In the genomic region with DNA sequence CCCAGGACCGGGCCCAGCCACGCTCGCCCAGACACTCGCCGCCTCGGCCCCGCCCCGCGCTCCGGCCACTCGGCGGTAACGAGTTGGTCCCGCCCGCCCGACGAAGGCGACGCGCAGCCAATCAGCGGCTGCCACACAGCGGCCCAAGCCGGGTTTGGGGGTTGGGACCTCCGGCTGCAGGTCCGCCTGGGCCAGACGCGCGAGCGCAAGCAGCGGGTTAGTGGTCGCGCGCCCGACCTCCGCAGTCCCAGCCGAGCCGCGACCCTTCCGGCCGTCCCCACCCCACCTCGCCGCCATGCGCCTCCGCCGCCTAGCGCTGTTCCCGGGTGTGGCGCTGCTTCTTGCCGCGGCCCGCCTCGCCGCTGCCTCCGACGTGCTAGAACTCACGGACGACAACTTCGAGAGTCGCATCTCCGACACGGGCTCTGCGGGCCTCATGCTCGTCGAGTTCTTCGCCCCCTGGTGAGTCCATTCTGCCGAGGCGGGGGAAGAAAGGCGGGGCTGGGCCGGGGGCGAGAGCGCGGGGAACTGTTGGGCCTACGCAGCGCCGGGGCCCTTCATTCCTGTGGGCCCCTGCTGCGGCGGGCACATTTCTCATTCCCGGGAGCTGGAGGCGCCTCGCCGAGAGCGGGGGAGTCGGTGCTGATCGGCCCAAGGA, we compare ENCODE assay signal across 8 cellular contexts. TPM values are rescaled to one million over a fixed set of nuclear protein-coding genes. Genes with fewer than 3 reads are reported as not detected.
DNase-seq lines count a peak whose midpoint lies in the region; ATAC-seq, FAIRE-seq and TF ChIP-seq lines count a peak whose summit lies in the region.
"Not testable (repeated sequence)": the region's sequence is repeated elsewhere in the genome, so short reads cannot be mapped to it uniquely, and the experiment has no call there.

PDIA3 (plus strand) TSS at position 194 of the 658 bp plus-strand sequence; CDS start at position 296, 102 bp downstream.

- not testable (repeated sequence) for H3K9me3 ChIP-seq in esophagus muscularis mucosa; muscle layer of colon (ENCODE audit: low read length)

- DNase-seq in DMS53 (lab: John Stamatoyannopoulos, UW) (peak; percentile 94), KBM-7 (peak; percentile 87), RCC 7860 (ENCODE audit: low spot score) (peak; percentile 71), activated T-helper 1 cell treated with Interleukin-2 at 50 U/mL for 16 hours (ENCODE audit: low read depth) (peak; percentile 79), esophagus muscularis mucosa (ENCODE audit: extremely low spot score) (peak; percentile 97)
- DNase-seq in stimulated activated CD8-positive, alpha-beta memory T cell treated with anti-CD3 and anti-CD28 coated beads, Interleukin-4, amount 100 ng/mL, for 48 hours, result peak; percentile 92

- H3K4me3 ChIP-seq in esophagus muscularis mucosa, result peak within 1 kb of the TSS; percentile 75 to 95 (median 82)
- H3K4me3 ChIP-seq in muscle layer of colon (ENCODE audit: low read depth in 1 of 2, low read length in 2 of 2), result peak within 1 kb of the TSS; percentile 80 to 82

- 1% methylated on average over 15 of the region's 84 CpGs for WGBS in esophagus muscularis mucosa

- intact Hi-C loops in esophagus muscularis mucosa (cut with DNase I), result not testable (repeated sequence)

- TF ChIP-seq CTCF in esophagus muscularis mucosa (IDR thresholded peaks at IDR 0.05), result peak in 1 of 3 experiments; percentile 31

- not testable (repeated sequence) for H3K36me3 ChIP-seq in esophagus muscularis mucosa; muscle layer of colon (ENCODE audit: insufficient read depth, low read length)

- not testable (repeated sequence) for FAIRE-seq in RCC 7860 (lab: Jason Lieb, UNC)

- TF ChIP-seq POLR2A in esophagus muscularis mucosa (IDR thresholded peaks at IDR 0.05; ENCODE audit: low read depth), result peak; percentile 93

- H3K9ac ChIP-seq in muscle layer of colon (ENCODE audit: low read length), result peak within 1 kb of the TSS; percentile 69

- ATAC-seq in GM21723 (IDR thresholded peaks at IDR 0.05; ENCODE audit: unreplicated experiment), result peak; percentile 68

- peak within 1 kb of the TSS; percentile 95 to 97 (median 96) for H3K27ac ChIP-seq in esophagus muscularis mucosa (replicated peaks in 1 of 4)
- peak within 1 kb of the TSS; percentile 93 for H3K27ac ChIP-seq in muscle layer of colon (ENCODE audit: low read depth, low read length)

- peaks cover 29 to 48% (median 46%) of the 10 kb centered on the region in 4 donors for H3K4me1 ChIP-seq in esophagus muscularis mucosa
- peaks cover 16% of the 10 kb centered on the region for H3K4me1 ChIP-seq in muscle layer of colon (ENCODE audit: insufficient read depth, low read length)

- in situ Hi-C loops in KBM-7 (cut with MboI; ENCODE audit: low pct_unique_long_range_greater_than_20kb, low sequenced_read_pairs), result not testable (repeated sequence)

- not testable (repeated sequence) for H3K27me3 ChIP-seq in esophagus muscularis mucosa; muscle layer of colon (ENCODE audit: control insufficient read depth in 1 of 2, insufficient read depth in 2 of 2, low read length in 2 of 2)

- TF ChIP-seq EP300 in esophagus muscularis mucosa (IDR thresholded peaks at IDR 0.05), result not testable (repeated sequence)

RNA-seq across cellular contexts. Expression of gene PDIA3, which starts in this region (rescaled TPM):
- 100 to 1,000 TPM in 2 of 4 donors, 10 to 100 TPM in 2; 70.6 to 256 (median 101) TPM for total RNA-seq in esophagus muscularis mucosa

Comparison
In these comparisons a context has a peak if more than half of its experiments do, and no peak if none do; other contexts are left out.
1. Peak in every context shown above with its lines: DNase-seq, ATAC-seq, H3K4me3 ChIP-seq and H3K27ac ChIP-seq.